31 cellular contexts compared by ENCODE assay signal in genomic region chr13:37561031-37561430, GRCh38. TPM values are rescaled to one million over a fixed set of nuclear protein-coding genes. Genes with fewer than 3 reads are reported as not detected.
"Had no signal": no experiment of that assay in that cellular context is flagged by ENCODE, and none has a peak within 500 bp of the region (broad histone marks: within the 10 kb centered on the region; RNA-seq: fewer than 3 reads in every experiment).

No MANE protein-coding gene starts in this region.

- H3K36me3 Mint-ChIP-seq: activated CD8-positive, alpha-beta memory T cell treated with anti-CD3 and anti-CD28 coated beads, Interleukin-2, amount 10 ng/mL, durations not matched to agents 7 days and 5 days; activated naive CD4-positive, alpha-beta T cell treated with anti-CD3 and anti-CD28 coated beads, Interleukin-2, amount 50 U/mL, for 24 hours; naive thymus-derived CD8-positive, alpha-beta T cell; neural progenitor cell; stimulated activated naive B cell treated with anti-CD40 and anti-IgM and Interleukin-4, amounts not matched to agents 10 μg/mL and 1 μg/mL and 100 μg/mL, for 72 hours had no signal

- H3K27ac Mint-ChIP-seq: activated CD8-positive, alpha-beta memory T cell treated with anti-CD3 and anti-CD28 coated beads, Interleukin-2, amount 10 ng/mL, durations not matched to agents 7 days and 5 days; activated CD8-positive, alpha-beta T cell treated with anti-CD3 and anti-CD28 coated beads, Interleukin-2, amount 10 ng/mL, durations not matched to agents 7 days and 5 days; activated naive CD4-positive, alpha-beta T cell treated with anti-CD3 and anti-CD28 coated beads, Interleukin-2, amount 50 U/mL, for 24 hours; activated naive CD8-positive, alpha-beta T cell treated with anti-CD3 and anti-CD28 coated beads, Interleukin-2, amount 50 U/mL, for 24 hours; activated T-helper 2 cell treated with anti-CD3 and anti-CD28 coated beads, Interferon-gamma antibody, Interleukin-2, Interleukin-4, amounts not matched to agents 10 μg/mL and 5 μg/mL and 100 μg/mL, durations not matched to agents 14 hours and 24 hours and 36 hours; naive thymus-derived CD8-positive, alpha-beta T cell; neural progenitor cell; stimulated activated naive B cell treated with anti-CD40 and anti-IgM and Interleukin-4, amounts not matched to agents 10 μg/mL and 1 μg/mL and 100 μg/mL, for 72 hours; T-helper 17 cell had no signal

- ATAC-seq: activated CD8-positive, alpha-beta memory T cell treated with anti-CD3 and anti-CD28 coated beads, Interleukin-2, amount 10 ng/mL, durations not matched to agents 7 days and 5 days; activated CD8-positive, alpha-beta T cell treated with anti-CD3 and anti-CD28 coated beads, Interleukin-2, amount 10 ng/mL, durations not matched to agents 7 days and 5 days; activated naive CD8-positive, alpha-beta T cell treated with anti-CD3 and anti-CD28 coated beads, Interleukin-2, amount 50 U/mL, for 24 hours; left lung; lower lobe of right lung; naive thymus-derived CD8-positive, alpha-beta T cell; stimulated activated naive B cell treated with anti-CD40 and anti-IgM and Interleukin-4, amounts not matched to agents 10 μg/mL and 1 μg/mL and 100 μg/mL, for 72 hours; T-helper 17 cell; upper lobe of right lung had no signal

- H3K4me1 ChIP-seq: left lung, lower lobe of right lung, neural progenitor cell, right atrium auricular region, stomach, thyroid gland, upper lobe of right lung had no signal

- H2AFZ ChIP-seq: neural progenitor cell had no signal

- H3K4me2 ChIP-seq: neural progenitor cell, smooth muscle cell had no signal

- H3K9ac ChIP-seq: neural progenitor cell had no signal

- H3K9me3 ChIP-seq: thyroid gland had no signal

- H3K4me3 ChIP-seq: cardiac muscle cell, coronary artery, dorsolateral prefrontal cortex, left lung, lower lobe of right lung, neural progenitor cell, right atrium auricular region, smooth muscle cell, stomach, thyroid gland, upper lobe of right lung had no signal

- H3K36me3 ChIP-seq: cardiac muscle cell, left lung, lower lobe of right lung, neural progenitor cell, right atrium auricular region, stomach, thyroid gland, upper lobe of right lung had no signal

- DNase-seq: activated CD4-positive, CD25-positive, alpha-beta regulatory T cell treated with anti-CD3 and anti-CD28 coated beads, Interleukin-2, amount 50 U/mL, for 72 hours; activated CD8-positive, alpha-beta memory T cell treated with anti-CD3 and anti-CD28 coated beads, Interleukin-2, amount 10 ng/mL, durations not matched to agents 7 days and 5 days; activated CD8-positive, alpha-beta T cell treated with anti-CD3 and anti-CD28 coated beads, Interleukin-2, amount 10 ng/mL, durations not matched to agents 7 days and 5 days; activated naive CD8-positive, alpha-beta T cell treated with anti-CD3 and anti-CD28 coated beads, Interleukin-2, amount 50 U/mL, for 24 hours; activated T-cell treated with anti-CD3 and anti-CD28 coated beads, Interleukin-2, amount 50 U/mL, for 48 hours; cerebellar nuclear complex; dorsolateral prefrontal cortex; effector memory CD4-positive, alpha-beta T cell; erythroblast; head of caudate nucleus; hypothalamus; kidney glomerular epithelial cell; left lung; lower lobe of right lung; mesenchymal stem cell; naive thymus-derived CD8-positive, alpha-beta T cell; stimulated activated CD4-positive, alpha-beta T cell treated with anti-CD3 and anti-CD28 coated beads, Interleukin-1b, Interleukin-23, amount 100 ng/mL, for 48 hours; stimulated activated CD4-positive, alpha-beta T cell treated with anti-CD3 and anti-CD28 coated beads, Interleukin-4, amount 100 ng/mL, for 4 hours; stimulated activated CD8-positive, alpha-beta memory T cell treated with anti-CD3 and anti-CD28 coated beads, Interleukin-4, amount 100 ng/mL, for 48 hours; stimulated activated naive B cell treated with anti-CD40 and anti-IgM and Interleukin-4, amounts not matched to agents 10 μg/mL and 1 μg/mL and 100 μg/mL, for 72 hours; stomach; T-helper 17 cell; thyroid gland; upper lobe of right lung had no signal

- H3K4me3 Mint-ChIP-seq: activated CD8-positive, alpha-beta memory T cell treated with anti-CD3 and anti-CD28 coated beads, Interleukin-2, amount 10 ng/mL, durations not matched to agents 7 days and 5 days; activated CD8-positive, alpha-beta T cell treated with anti-CD3 and anti-CD28 coated beads, Interleukin-2, amount 10 ng/mL, durations not matched to agents 7 days and 5 days; activated naive CD4-positive, alpha-beta T cell treated with anti-CD3 and anti-CD28 coated beads, Interleukin-2, amount 50 U/mL, for 24 hours; activated naive CD8-positive, alpha-beta T cell treated with anti-CD3 and anti-CD28 coated beads, Interleukin-2, amount 50 U/mL, for 24 hours; naive thymus-derived CD8-positive, alpha-beta T cell; neural progenitor cell; stimulated activated naive B cell treated with anti-CD40 and anti-IgM and Interleukin-4, amounts not matched to agents 10 μg/mL and 1 μg/mL and 100 μg/mL, for 72 hours; T-helper 17 cell had no signal

- H3K27me3 ChIP-seq: cardiac muscle cell, dorsolateral prefrontal cortex, left lung, neural progenitor cell, right atrium auricular region, stomach, thyroid gland, upper lobe of right lung had no signal

- H3K27ac ChIP-seq: cardiac muscle cell, coronary artery, dorsolateral prefrontal cortex, left lung, lower lobe of right lung, neural progenitor cell, right atrium auricular region, stomach, thyroid gland, upper lobe of right lung had no signal

- H3K4me1 Mint-ChIP-seq: activated CD8-positive, alpha-beta memory T cell treated with anti-CD3 and anti-CD28 coated beads, Interleukin-2, amount 10 ng/mL, durations not matched to agents 7 days and 5 days; activated naive CD4-positive, alpha-beta T cell treated with anti-CD3 and anti-CD28 coated beads, Interleukin-2, amount 50 U/mL, for 24 hours; activated naive CD8-positive, alpha-beta T cell treated with anti-CD3 and anti-CD28 coated beads, Interleukin-2, amount 50 U/mL, for 24 hours; naive thymus-derived CD8-positive, alpha-beta T cell; neural progenitor cell; stimulated activated naive B cell treated with anti-CD40 and anti-IgM and Interleukin-4, amounts not matched to agents 10 μg/mL and 1 μg/mL and 100 μg/mL, for 72 hours; T-helper 17 cell had no signal

RNA-seq across cellular contexts. Expression of gene POSTN, which starts 37.5 kb away (rescaled TPM):
- total RNA-seq: activated CD8-positive, alpha-beta memory T cell treated with anti-CD3 and anti-CD28 coated beads, Interleukin-2, amount 10 ng/mL, durations not matched to agents 7 days and 5 days; activated CD8-positive, alpha-beta T cell treated with anti-CD3 and anti-CD28 coated beads, Interleukin-2, amount 10 ng/mL, durations not matched to agents 7 days and 5 days; activated T-helper 2 cell treated with anti-CD3 and anti-CD28 coated beads, Interferon-gamma antibody, Interleukin-2, Interleukin-4, amounts not matched to agents 10 μg/mL and 5 μg/mL and 100 μg/mL, durations not matched to agents 14 hours and 24 hours and 36 hours; naive thymus-derived CD8-positive, alpha-beta T cell; T-helper 17 cell had no signal
